Comparison of ENCODE assay signal across 37 cellular contexts in the genomic region with DNA sequence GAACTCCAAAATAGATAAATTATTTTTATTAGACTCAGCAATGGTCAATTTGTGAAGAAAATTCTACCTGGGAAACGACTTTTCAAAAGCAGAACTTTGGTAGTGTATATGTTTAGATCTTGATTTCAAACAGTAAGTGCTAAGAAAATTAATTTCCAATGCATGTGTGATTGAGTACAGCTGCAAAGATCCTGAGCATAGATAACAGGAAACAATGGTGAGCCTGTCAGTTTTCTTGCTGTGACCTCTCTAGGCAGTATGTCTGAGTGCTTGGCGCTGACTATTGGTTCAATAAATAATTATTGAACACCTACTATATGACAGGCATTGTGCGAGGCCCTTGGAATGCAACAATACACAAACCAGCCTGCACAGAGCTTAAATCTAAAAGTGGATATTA.
"Had no signal": no experiment of that assay in that cellular context is flagged by ENCODE, and none has a peak within 500 bp of the region (broad histone marks: within the 10 kb centered on the region; RNA-seq: fewer than 3 reads in every experiment).

No MANE protein-coding gene starts in this region.

- H3K4me3 ChIP-seq: adrenal gland, body of pancreas, breast epithelium, Peyer's patch, SJSA1 had no signal

- H3K4me1 Mint-ChIP-seq: activated B cell treated with CpG ODN at 0.5 μM for 24 hours had no signal

- H3K36me3 Mint-ChIP-seq: activated CD4-positive, alpha-beta memory T cell treated with anti-CD3 and anti-CD28 coated beads for 36 hours; activated naive CD4-positive, alpha-beta T cell treated with anti-CD3 and anti-CD28 coated beads, Interleukin-2, amount 50 U/mL, for 72 hours had no signal

- H3K27ac ChIP-seq: adrenal gland, body of pancreas, breast epithelium, Peyer's patch, SJSA1, VCaP had no signal

- H3K9me3 ChIP-seq: adrenal gland, body of pancreas, breast epithelium, Peyer's patch had no signal

- H3K27me3 Mint-ChIP-seq: activated B cell treated with CpG ODN at 0.5 μM for 24 hours; activated CD4-positive, alpha-beta memory T cell treated with anti-CD3 and anti-CD28 coated beads for 36 hours had no signal

- H3K27ac Mint-ChIP-seq: activated B cell treated with CpG ODN at 0.5 μM for 24 hours; activated CD4-positive, alpha-beta memory T cell treated with anti-CD3 and anti-CD28 coated beads for 36 hours; activated naive CD4-positive, alpha-beta T cell treated with anti-CD3 and anti-CD28 coated beads for 36 hours; activated naive CD4-positive, alpha-beta T cell treated with anti-CD3 and anti-CD28 coated beads, Interleukin-2, amount 50 U/mL, for 72 hours; activated T-helper 1 cell treated with anti-CD3 and anti-CD28 coated beads, Interleukin-12 subunit alpha, Interleukin-12 subunit beta, Interleukin-2, Interleukin-4 antibody, amounts not matched to agents 30 ng/mL and 10 ng/mL and 1 ng/mL, durations not matched to agents 14 hours and 24 hours and 36 hours had no signal

- H3K9me3 Mint-ChIP-seq: activated T-cell treated with anti-CD3 and anti-CD28 coated beads, Interleukin-2, amount 50 U/mL, for 4 hours had no signal

- ATAC-seq: activated naive CD4-positive, alpha-beta T cell treated with anti-CD3 and anti-CD28 coated beads, Interleukin-2, amount 50 U/mL, for 72 hours; activated T-cell treated with anti-CD3 and anti-CD28 coated beads, Interleukin-2, amount 50 U/mL, for 4 hours; body of pancreas; PC-3 had no signal

- H3K36me3 ChIP-seq: adrenal gland, breast epithelium, Peyer's patch, SJSA1 had no signal

- H3K4me1 ChIP-seq: adrenal gland, body of pancreas, breast epithelium, Peyer's patch, SJSA1 had no signal

- DNase-seq: activated B cell treated with CpG ODN at 0.5 μM for 24 hours; activated CD4-positive, alpha-beta memory T cell treated with anti-CD3 and anti-CD28 coated beads for 36 hours; activated CD4-positive, alpha-beta T cell treated with anti-CD3 and anti-CD28 coated beads for 4 hours; activated CD4-positive, alpha-beta T cell treated with anti-CD3 and anti-CD28 coated beads, Interleukin-2, amount 50 U/mL, for 1 hour; activated CD4-positive, CD25-positive, alpha-beta regulatory T cell treated with anti-CD3 and anti-CD28 coated beads, Interleukin-2, amount 50 U/mL, for 72 hours; activated CD8-positive, alpha-beta memory T cell treated with anti-CD3 and anti-CD28 coated beads, Interleukin-2, amount 50 U/mL, for 4 hours; activated gamma-delta T cell treated with Interleukin-2 at 50 U/mL for 16 hours; activated naive CD4-positive, alpha-beta T cell treated with anti-CD3 and anti-CD28 coated beads for 36 hours; activated T-cell treated with anti-CD3 and anti-CD28 coated beads for 4 hours; activated T-cell treated with anti-CD3 and anti-CD28 coated beads, Interleukin-2, amount 50 U/mL, for 4 hours; adrenal gland; body of pancreas; caudate nucleus; cerebellar nuclear complex; KG1; NCI-H1105; NCI-H1417 treated with DMSO at 0.1 percent for 48 hours; NCI-H1694 treated with DMSO at 0.1 percent for 48 hours; NCI-H2029; NCI-H226; NCI-H446 treated with DMSO at 0.1 percent for 48 hours; NCI-H524; NCI-H69; NK-92 treated with Interleukin-12 subunit alpha and Interleukin-12 subunit beta, amount 100 ng/mL, for 24 hours; PC-3; Peyer's patch; RPMI8226; SHP77 treated with DMSO at 0.1 percent for 48 hours; SW 1271; T-helper 1 cell; T-helper 2 cell; T-helper 9 cell had no signal

- H3K4me3 Mint-ChIP-seq: activated B cell treated with CpG ODN at 0.5 μM for 24 hours; activated CD4-positive, alpha-beta memory T cell treated with anti-CD3 and anti-CD28 coated beads for 36 hours; activated naive CD4-positive, alpha-beta T cell treated with anti-CD3 and anti-CD28 coated beads for 36 hours; activated T-cell treated with anti-CD3 and anti-CD28 coated beads, Interleukin-2, amount 50 U/mL, for 4 hours; activated T-helper 1 cell treated with anti-CD3 and anti-CD28 coated beads, Interleukin-12 subunit alpha, Interleukin-12 subunit beta, Interleukin-2, Interleukin-4 antibody, amounts not matched to agents 30 ng/mL and 10 ng/mL and 1 ng/mL, durations not matched to agents 14 hours and 24 hours and 36 hours had no signal

- H3K27me3 ChIP-seq: adrenal gland, body of pancreas, breast epithelium, Peyer's patch, SJSA1 had no signal
